ENCODE assay signal across 26 cellular contexts in genomic region chr4:24896056-24896455, GRCh38.
"Had no signal": no experiment of that assay in that cellular context is flagged by ENCODE, and none has a peak within 500 bp of the region (broad histone marks: within the 10 kb centered on the region; RNA-seq: fewer than 3 reads in every experiment).

No MANE protein-coding gene starts in this region.

- H3K4me1 ChIP-seq: body of pancreas, colonic mucosa, thyroid gland had no signal

- H3K27me3 ChIP-seq: body of pancreas, colonic mucosa, dorsolateral prefrontal cortex, gastroesophageal sphincter, ovary, thyroid gland had no signal

- H3K4me3 ChIP-seq: body of pancreas, colonic mucosa, dorsolateral prefrontal cortex, gastroesophageal sphincter, ovary, skin epidermis, thyroid gland had no signal

- DNase-seq: activated CD4-positive, alpha-beta T cell treated with anti-CD3 and anti-CD28 coated beads for 4 hours; activated CD4-positive, alpha-beta T cell treated with anti-CD3 and anti-CD28 coated beads, Interleukin-2, amount 50 U/mL, for 4 hours; activated naive CD4-positive, alpha-beta T cell treated with Interleukin-2 at 50 U/mL for 16 hours; activated T-cell treated with anti-CD3 and anti-CD28 coated beads for 4 hours; activated T-cell treated with anti-CD3 and anti-CD28 coated beads, Interleukin-2, amount 50 U/mL, for 72 hours; anterior cingulate cortex; body of pancreas; colonic mucosa; dorsolateral prefrontal cortex; effector memory CD4-positive, alpha-beta T cell; head of caudate nucleus; hippocampal formation; left cardiac atrium; mammary epithelial cell; naive B cell; nephron progenitor cell; ovary; stimulated activated CD4-positive, alpha-beta T cell treated with anti-CD3 and anti-CD28 coated beads, Interleukin-4, amount 100 ng/mL, for 24 hours; stimulated activated CD8-positive, alpha-beta memory T cell treated with anti-CD3 and anti-CD28 coated beads, Interleukin-4, amount 100 ng/mL, for 48 hours; stimulated activated naive CD8-positive, alpha-beta T cell treated with anti-CD3 and anti-CD28 coated beads, Interleukin-15, amount 100 ng/mL, for 72 hours; substantia nigra; T-helper 9 cell; thyroid gland had no signal

- H3K27ac ChIP-seq: body of pancreas, colonic mucosa, ovary, skin epidermis, thyroid gland, VCaP had no signal

- H3K36me3 ChIP-seq: colonic mucosa, ovary, thyroid gland had no signal

- H3K9me3 ChIP-seq: body of pancreas, colonic mucosa, gastroesophageal sphincter, ovary, thyroid gland had no signal
